24 cellular contexts compared by ENCODE assay signal in the genomic region with DNA sequence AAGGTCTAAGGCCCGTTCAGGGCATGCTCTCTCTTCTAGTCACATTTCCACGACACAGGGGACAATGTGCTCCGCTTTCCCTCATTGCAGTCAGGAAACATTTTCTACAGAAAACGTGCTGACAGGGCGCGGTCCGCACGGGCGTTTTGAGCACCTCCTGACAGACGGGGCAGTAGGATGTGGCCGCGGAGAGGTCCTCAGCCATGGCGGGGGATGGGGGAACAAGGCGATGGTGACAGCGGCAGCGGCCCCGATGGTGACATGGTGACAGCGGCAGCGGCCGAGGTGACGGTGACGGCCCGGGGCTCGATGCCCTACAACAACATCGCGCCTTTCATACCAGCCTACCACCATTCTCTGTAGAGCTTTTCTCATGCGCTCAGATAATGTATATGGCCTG. TPM values are rescaled to one million over a fixed set of nuclear protein-coding genes. Genes with fewer than 3 reads are reported as not detected.
DNase-seq lines count a peak whose midpoint lies in the region; ATAC-seq, FAIRE-seq and TF ChIP-seq lines count a peak whose summit lies in the region.
"Had no signal": no experiment of that assay in that cellular context is flagged by ENCODE, and none has a peak within 500 bp of the region (broad histone marks: within the 10 kb centered on the region; RNA-seq: fewer than 3 reads in every experiment).

No MANE protein-coding gene starts in this region.

- H3K4me1 ChIP-seq in HepG2 (ENCODE audit: insufficient read depth, low read length) (peaks cover 20% of the 10 kb centered on the region), right lobe of liver (peaks cover 0 to 13% (median 3%) of the 10 kb centered on the region in 4 donors), endodermal cell (ENCODE audit: control insufficient read depth, insufficient read depth, low read length) (no peaks in the 10 kb centered on the region), mesenchymal stem cell (ENCODE audit: control insufficient read depth, insufficient read depth, low read depth, low read length) (peaks cover 2% of the 10 kb centered on the region), aorta (ENCODE audit: control insufficient read depth in 1 of 2, insufficient read depth in 2 of 2, low read length in 2 of 2) (no peaks in the 10 kb centered on the region), GM23248 (ENCODE audit: insufficient read depth) (peaks cover 16% of the 10 kb centered on the region; the same call in 1 of the 2 replicates)
- H3K4me1 ChIP-seq: breast epithelium had no signal

- no peak overlapping the region for H2BK5ac ChIP-seq in mesenchymal stem cell (ENCODE audit: low read depth, low read length, poor library complexity, severe bottlenecking)

- H3K4me2 ChIP-seq in HepG2 (ENCODE audit: low read depth, low read length) (no peak overlapping the region), mesenchymal stem cell (ENCODE audit: low read length, poor library complexity, severe bottlenecking) (no peak overlapping the region), GM23248 (ENCODE audit: unreplicated experiment) (no peak overlapping the region)
- H3K4me2 ChIP-seq: A549, BLaER1 had no signal

- 0 out of 2 replicates have a peak, but pooled peaks cover 11% of the 10 kb centered on the region for H3F3A ChIP-seq in GM23248 (ENCODE audit: insufficient read depth)

- H3K4me3 Mint-ChIP-seq in endodermal cell = peak overlapping the region; percentile 94
- no peak overlapping the region for H3K4me3 Mint-ChIP-seq in activated CD8-positive, alpha-beta T cell treated with anti-CD3 and anti-CD28 coated beads, Interleukin-2, amount 10 ng/mL, durations not matched to agents 7 days and 5 days
- H3K4me3 Mint-ChIP-seq: T-helper 2 cell treated with Interferon-gamma antibody and Interleukin-4, amounts not matched to agents 5 μg/mL and 100 μg/mL, for 36 hours had no signal

- H3K79me1 ChIP-seq in mesenchymal stem cell (replicated peaks; ENCODE audit: low read length, poor library complexity, severe bottlenecking) = peaks cover 16% of the 10 kb centered on the region

- H4K91ac ChIP-seq in mesenchymal stem cell (ENCODE audit: low read length) = peak overlapping the region; percentile 72

- FAIRE-seq in HepG2 (lab: Jason Lieb, UNC) = no peak
- FAIRE-seq: endothelial cell of umbilical vein had no signal

- 98% methylated on average over 27 of the region's 27 CpGs for WGBS in HepG2 (ENCODE audit: low lambda C conversion rate)
- WGBS in right lobe of liver (ENCODE audit: insufficient coverage, low coverage, low lambda C conversion rate, missing lambda C conversion rate) = 72% methylated on average over 13 of the region's 27 CpGs
- 93 to 95% methylated on average over 19 to 27 of the region's 27 CpGs for WGBS in endodermal cell (ENCODE audit: insufficient coverage in 1 of 2, insufficient read length in 1 of 2), 2 experiments
- WGBS in mesenchymal stem cell = 96% methylated on average over 27 of the region's 27 CpGs
- WGBS in aorta, 2 donors = 87 to 89% methylated on average over 27 of the region's 27 CpGs
- 88 to 92% methylated on average over 25 to 27 of the region's 27 CpGs for WGBS in GM23248 (ENCODE audit: low coverage in 1 of 2, low lambda C conversion rate in 2 of 2, missing lambda C conversion rate in 2 of 2), 2 experiments

- no peak overlapping the region for H3K23ac ChIP-seq in mesenchymal stem cell (ENCODE audit: low read length in 2 of 2)

- no peak overlapping the region for H2BK15ac ChIP-seq in mesenchymal stem cell (ENCODE audit: low read depth, poor library complexity, severe bottlenecking)

- H3K9ac ChIP-seq in HepG2 (ENCODE audit: insufficient read depth, low read depth, low read length) (no peak overlapping the region), endodermal cell (ENCODE audit: extremely low read depth, low read length, poor library complexity, severe bottlenecking) (no peak overlapping the region), mesenchymal stem cell (ENCODE audit: low read length) (no peak overlapping the region), GM23248 (no peak overlapping the region)
- H3K9ac ChIP-seq: BLaER1 had no signal

- no peaks in the 10 kb centered on the region for H4K20me1 ChIP-seq in HepG2 (ENCODE audit: insufficient read depth, low read length)
- H4K20me1 ChIP-seq in GM23248 (ENCODE audit: insufficient read depth) = no peaks in the 10 kb centered on the region
- H4K20me1 ChIP-seq: BLaER1 had no signal

- H4K8ac ChIP-seq in mesenchymal stem cell (ENCODE audit: low read length) = no peak overlapping the region

- H3K27ac ChIP-seq in HepG2 (ENCODE audit: extremely low read length, insufficient read depth, low read length) (no peak overlapping the region), right lobe of liver (no peak overlapping the region), endodermal cell (ENCODE audit: low read depth, low read length) (no peak overlapping the region), mesenchymal stem cell (ENCODE audit: low read length, poor library complexity, severe bottlenecking) (no peak overlapping the region), aorta (ENCODE audit: low read depth in 1 of 2, low read length in 2 of 2) (no peak overlapping the region), GM23248 (no peak overlapping the region)
- H3K27ac ChIP-seq: A549, BLaER1, hepatocyte, lower lobe of right lung had no signal

- peaks cover 2% of the 10 kb centered on the region for H3K79me2 ChIP-seq in HepG2 (ENCODE audit: insufficient read depth, low read length)
- peaks cover 80% of the 10 kb centered on the region for H3K79me2 ChIP-seq in GM23248 (ENCODE audit: insufficient read depth)

- no TSS peak for BruUV-seq in HepG2 (replicated peaks; lab: Mats Ljungman, UMichigan)

- no peak overlapping the region for H2AFZ ChIP-seq in HepG2 (ENCODE audit: low read length)
- H2AFZ ChIP-seq in mesenchymal stem cell (ENCODE audit: low read depth, low read length) = no peak overlapping the region
- no peak overlapping the region for H2AFZ ChIP-seq in GM23248
- H2AFZ ChIP-seq: hepatocyte had no signal

- H3K4me3 ChIP-seq in HepG2 (replicated peaks in 1 of 3; ENCODE audit: insufficient read depth in 1 of 3, low read depth in 2 of 3, low read length in 3 of 3) (no peak overlapping the region), right lobe of liver (no peak overlapping the region), endodermal cell (ENCODE audit: low read length) (peak overlapping the region; percentile 99), mesenchymal stem cell (ENCODE audit: insufficient read depth in 1 of 2, low read depth in 1 of 2, low read length in 2 of 2) (no peak overlapping the region), aorta (ENCODE audit: low read length in 2 of 2) (no peak overlapping the region), GM23248 (no peak overlapping the region)
- H3K4me3 ChIP-seq: A549, BLaER1, hepatocyte, lower lobe of right lung had no signal

- no peaks in the 10 kb centered on the region for H3K36me3 ChIP-seq in HepG2 (replicated peaks in 1 of 2; ENCODE audit: control insufficient read depth in 1 of 2, insufficient read depth in 2 of 2, low read length in 2 of 2)
- no peaks in the 10 kb centered on the region for H3K36me3 ChIP-seq in right lobe of liver
- H3K36me3 ChIP-seq in endodermal cell (ENCODE audit: control insufficient read depth, insufficient read depth, low read length) = peaks cover 42% of the 10 kb centered on the region
- peaks cover 0 to 3% of the 10 kb centered on the region in 2 experiments for H3K36me3 ChIP-seq in mesenchymal stem cell (ENCODE audit: control insufficient read depth in 1 of 2, insufficient read depth in 2 of 2, low read depth in 1 of 2, low read length in 2 of 2)
- peaks cover 0 to 2% of the 10 kb centered on the region in 2 donors for H3K36me3 ChIP-seq in aorta (ENCODE audit: control insufficient read depth in 1 of 2, insufficient read depth in 2 of 2, low read length in 1 of 2)
- no peaks in the 10 kb centered on the region for H3K36me3 ChIP-seq in GM23248 (ENCODE audit: low read depth)
- H3K36me3 ChIP-seq: BLaER1, breast epithelium, lower lobe of right lung had no signal

- H2BK12ac ChIP-seq in mesenchymal stem cell (ENCODE audit: low read length in 2 of 2) = no peak overlapping the region

- peaks cover 39% of the 10 kb centered on the region for H3K4me1 Mint-ChIP-seq in endodermal cell
- H3K4me1 Mint-ChIP-seq in activated CD8-positive, alpha-beta T cell treated with anti-CD3 and anti-CD28 coated beads, Interleukin-2, amount 10 ng/mL, durations not matched to agents 7 days and 5 days (ENCODE audit: low read depth) = peaks cover 42% of the 10 kb centered on the region

- H3K27me3 Mint-ChIP-seq in endodermal cell (ENCODE audit: insufficient read depth) = no peaks in the 10 kb centered on the region
- no peaks in the 10 kb centered on the region for H3K27me3 Mint-ChIP-seq in activated CD8-positive, alpha-beta T cell treated with anti-CD3 and anti-CD28 coated beads, Interleukin-2, amount 10 ng/mL, durations not matched to agents 7 days and 5 days (ENCODE audit: low read depth)

- CTCF ChIA-PET in HepG2 (lab: Yijun Ruan, JAX; ENCODE audit: low intra/inter-chr PET ratio, low total read pairs) = no interaction called here
- CTCF ChIA-PET in activated CD8-positive, alpha-beta T cell treated with anti-CD3 and anti-CD28 coated beads, Interleukin-2, amount 10 ng/mL, durations not matched to agents 7 days and 5 days (lab: Charles Lee) = no interaction called here

- H3K14ac ChIP-seq in mesenchymal stem cell (ENCODE audit: low read length in 2 of 2) = no peak overlapping the region

- H3K4ac ChIP-seq in mesenchymal stem cell (ENCODE audit: low read depth in 1 of 2, low read length in 2 of 2) = no peak overlapping the region

- no peak overlapping the region for H3K27ac Mint-ChIP-seq in endodermal cell
- no peak overlapping the region for H3K27ac Mint-ChIP-seq in activated CD8-positive, alpha-beta T cell treated with anti-CD3 and anti-CD28 coated beads, Interleukin-2, amount 10 ng/mL, durations not matched to agents 7 days and 5 days
- H3K27ac Mint-ChIP-seq: T-helper 2 cell treated with Interferon-gamma antibody and Interleukin-4, amounts not matched to agents 5 μg/mL and 100 μg/mL, for 36 hours had no signal

- no peak overlapping the region for H2BK120ac ChIP-seq in mesenchymal stem cell (ENCODE audit: low read depth, low read length)

- H3K9me3 ChIP-seq in HepG2 (ENCODE audit: low read length) = no peaks in the 10 kb centered on the region
- no peaks in the 10 kb centered on the region for H3K9me3 ChIP-seq in right lobe of liver
- H3K9me3 ChIP-seq in endodermal cell (ENCODE audit: control insufficient read depth, low read length) = peaks cover 5% of the 10 kb centered on the region
- no peaks in the 10 kb centered on the region for H3K9me3 ChIP-seq in mesenchymal stem cell (ENCODE audit: control insufficient read depth, low read length)
- no peaks in the 10 kb centered on the region for H3K9me3 ChIP-seq in aorta (ENCODE audit: control insufficient read depth, low read length)
- no peaks in the 10 kb centered on the region for H3K9me3 ChIP-seq in GM23248 (ENCODE audit: low read depth)
- H3K9me3 ChIP-seq: A549, BLaER1, breast epithelium, lower lobe of right lung had no signal

- POLR2A ChIA-PET in HepG2 (lab: Yijun Ruan, JAX) = no interaction called here
- POLR2A ChIA-PET in activated CD8-positive, alpha-beta T cell treated with anti-CD3 and anti-CD28 coated beads, Interleukin-2, amount 10 ng/mL, durations not matched to agents 7 days and 5 days (lab: Charles Lee) = no interaction called here

- ATAC-seq in HepG2 (no peak), right lobe of liver (no peak), aorta (ENCODE audit: low FRiP score) (no peak)
- ATAC-seq in activated CD8-positive, alpha-beta T cell treated with anti-CD3 and anti-CD28 coated beads, Interleukin-2, amount 10 ng/mL, durations not matched to agents 7 days and 5 days = no peak
- ATAC-seq: A549, HCT116, lower lobe of right lung had no signal

- peaks cover 33% of the 10 kb centered on the region for H3K36me3 Mint-ChIP-seq in endodermal cell (ENCODE audit: low read depth)
- peaks cover 33% of the 10 kb centered on the region for H3K36me3 Mint-ChIP-seq in activated CD8-positive, alpha-beta T cell treated with anti-CD3 and anti-CD28 coated beads, Interleukin-2, amount 10 ng/mL, durations not matched to agents 7 days and 5 days (ENCODE audit: low read depth)

- no peak overlapping the region for H2AK5ac ChIP-seq in mesenchymal stem cell (ENCODE audit: low read length, severe bottlenecking)

- TF ChIP-seq CTCF in HepG2 (CRISPR knock-in tag; IDR thresholded peaks at IDR 0.05) (no peak), right lobe of liver (IDR thresholded peaks at IDR 0.05) (no peak), endodermal cell (conservative IDR thresholded peaks at IDR 0.05) (no peak)

- TF ChIP-seq EP300 in HepG2 (IDR thresholded peaks at IDR 0.05; ENCODE audit: low read depth in 2 of 2, low read length in 2 of 2) = no peak
- TF ChIP-seq EP300 in HepG2 (CRISPR knock-in tag; IDR thresholded peaks at IDR 0.05; ENCODE audit: borderline replicate concordance) = no peak

- H3K27me3 ChIP-seq in HepG2 (ENCODE audit: control insufficient read depth in 1 of 2, insufficient read depth in 2 of 2, low read length in 2 of 2) (no peaks in the 10 kb centered on the region), right lobe of liver (no peaks in the 10 kb centered on the region), endodermal cell (ENCODE audit: control insufficient read depth, insufficient read depth, low read length, poor library complexity, severe bottlenecking) (no peaks in the 10 kb centered on the region), mesenchymal stem cell (ENCODE audit: control insufficient read depth in 1 of 2, insufficient read depth in 1 of 2, low read length in 2 of 2) (no peaks in the 10 kb centered on the region), aorta (ENCODE audit: control insufficient read depth in 1 of 2, insufficient read depth in 2 of 2, low read length in 1 of 2) (no peaks in the 10 kb centered on the region), GM23248 (replicated peaks; ENCODE audit: insufficient read depth) (no peaks in the 10 kb centered on the region)
- H3K27me3 ChIP-seq: BLaER1, breast epithelium, hepatocyte had no signal

- TF ChIP-seq RAD21 in HepG2 (CRISPR knock-in tag; IDR thresholded peaks at IDR 0.05) = no peak

- H3K9me3 Mint-ChIP-seq in endodermal cell = no peaks in the 10 kb centered on the region
- H3K9me3 Mint-ChIP-seq in activated CD8-positive, alpha-beta T cell treated with anti-CD3 and anti-CD28 coated beads, Interleukin-2, amount 10 ng/mL, durations not matched to agents 7 days and 5 days (ENCODE audit: insufficient read depth) = no peaks in the 10 kb centered on the region
- H3K9me3 Mint-ChIP-seq: T-helper 2 cell treated with Interferon-gamma antibody and Interleukin-4, amounts not matched to agents 5 μg/mL and 100 μg/mL, for 36 hours had no signal

- in situ Hi-C loops in HepG2 (cut with HindIII; ENCODE audit: extremely low pct_ligation_motif_present, low pct_unique_long_range_greater_than_20kb) = no loop called here
- in situ Hi-C loops in GM23248 (cut with MboI) = no loop called here

- no peak overlapping the region for H3K18ac ChIP-seq in mesenchymal stem cell (ENCODE audit: low read depth in 1 of 2, low read length in 2 of 2)

- TF ChIP-seq POLR2A in HepG2 (IDR thresholded peaks at IDR 0.05; ENCODE audit: insufficient read depth in 1 of 2, low read depth in 2 of 2, low read length in 2 of 2) (no peak), right lobe of liver (IDR thresholded peaks at IDR 0.05) (no peak)

- intact Hi-C loops in HepG2 (cut with micrococcal nuclease; ENCODE audit: unreplicated experiment) (no loop called here), right lobe of liver (cut with DNase I) (no loop called here), aorta (cut with DNase I) (loop anchor here (10.0 kb wide), 2 partner anchors 144 to 186 kb away; no protein-coding TSS in a partner anchor)

- DNase-seq in HepG2 (ENCODE audit: low spot score) (no peak), right lobe of liver (no peak), endodermal cell (no peak), mesenchymal stem cell (no peak), aorta (peak; percentile 50 to 77), GM23248 (no peak), NOMO-1 (lab: John Stamatoyannopoulos, UW; ENCODE audit: unreplicated experiment in 2 of 2) (no peak)
- no peak for DNase-seq in activated CD8-positive, alpha-beta T cell treated with anti-CD3 and anti-CD28 coated beads, Interleukin-2, amount 10 ng/mL, durations not matched to agents 7 days and 5 days
- DNase-seq: activated CD4-positive, alpha-beta T cell treated with anti-CD3 and anti-CD28 coated beads, Interleukin-2, amount 50 U/mL, for 4 hours; activated effector memory CD4-positive, alpha-beta T cell treated with anti-CD3 and anti-CD28 coated beads, Interleukin-2, amount 50 U/mL, for 16 hours; KG1; lower lobe of right lung; MV-4-11; NCI-H1694; NCI-H526 treated with DMSO at 0.1 percent for 48 hours; RPMI8226; stimulated activated CD4-positive, alpha-beta T cell treated with anti-CD3 and anti-CD28 coated beads, Interleukin-12 subunit alpha, Interleukin-12 subunit beta, amount 100 ng/mL, for 4 hours had no signal

- no peaks in the 10 kb centered on the region for H3K9me2 ChIP-seq in GM23248 (ENCODE audit: insufficient read depth)

RNA-seq across cellular contexts. Expression of a gene that starts 4.1 kb away (rescaled TPM):
- 5.2 and 7.3 TPM in 2 replicates for total RNA-seq in HepG2 (2016; rRNA removed; fragmentation: Illumina TruSeq; extraction: Trizol)
- total RNA-seq in HepG2 (2016; cell fraction: cytosol; rRNA removed; fragmentation: Illumina TruSeq; extraction: Trizol; ENCODE audit: low read depth) = 5.0 and 6.0 TPM in 2 replicates
- total RNA-seq in HepG2 (2016; cell fraction: insoluble cytoplasmic fraction; rRNA removed; fragmentation: Illumina TruSeq; extraction: Trizol) = 4.9 and 6.7 TPM in 2 replicates
- 5.1 and 5.2 TPM in 2 replicates for total RNA-seq in HepG2 (2016; cell fraction: membrane; rRNA removed; fragmentation: Illumina TruSeq; extraction: Trizol)
- 6.7 and 7.7 TPM in 2 replicates for total RNA-seq in HepG2 (2016; cell fraction: nucleus; rRNA removed; fragmentation: Illumina TruSeq; extraction: Trizol)
- 12.1 and 13.3 TPM in 2 replicates for polyA plus RNA-seq in HepG2 (2011; rRNA removed)
- 10.1 and 15.8 TPM in 2 replicates for polyA plus RNA-seq in HepG2 (2011; cell fraction: cytosol; rRNA removed)
- polyA plus RNA-seq in HepG2 (2011; cell fraction: nucleus; rRNA removed) = 4.3 and 6.7 TPM in 2 replicates
- polyA plus RNA-seq in HepG2 (2012) = 6.0 and 7.3 TPM in 2 replicates
- polyA plus RNA-seq in HepG2 (2016; cell fraction: cytosol; fragmentation: Illumina TruSeq; extraction: Trizol; ENCODE audit: low read depth) = 3.4 and 4.9 TPM in 2 replicates
- polyA plus RNA-seq in HepG2 (2016; cell fraction: insoluble cytoplasmic fraction; fragmentation: Illumina TruSeq; extraction: Trizol; ENCODE audit: low read depth) = 6.3 and 7.1 TPM in 2 replicates
- polyA plus RNA-seq in HepG2 (2016; cell fraction: membrane; fragmentation: Illumina TruSeq; extraction: Trizol; ENCODE audit: low read depth) = 3.3 and 4.3 TPM in 2 replicates
- 10.3 and 13.9 TPM in 2 replicates for polyA plus RNA-seq in HepG2 (2016; cell fraction: nucleus; fragmentation: Illumina TruSeq; extraction: Trizol; ENCODE audit: insufficient read depth, low read depth)
- polyA minus RNA-seq in HepG2 (2011; rRNA and poly(A)+ RNA removed; ENCODE audit: low replicate concordance) = 9.0 and 9.6 TPM in 2 replicates
- 8.2 and 9.3 TPM in 2 replicates for polyA minus RNA-seq in HepG2 (2011; cell fraction: cytosol; rRNA and poly(A)+ RNA removed)
- polyA minus RNA-seq in HepG2 (2011; cell fraction: nucleus; rRNA and poly(A)+ RNA removed) = 7.9 and 9.8 TPM in 2 replicates
- 100 to 1,000 TPM in 2 of 6 experiments, 10 to 100 TPM in 4; 23.3 to 145 (median 36.0) TPM for total RNA-seq in right lobe of liver
- total RNA-seq in endodermal cell = 100 to 1,000 TPM in 1 of 2 donors, 10 to 100 TPM in 1; 29.0 to 100 TPM
- 30.1 TPM for polyA plus RNA-seq in endodermal cell (2013, experiment 1 of 2)
- polyA plus RNA-seq in endodermal cell (2013, experiment 2 of 2) = 26.8 TPM
- polyA plus RNA-seq in mesenchymal stem cell (2013, experiment 1 of 2) = 45.6 TPM
- polyA plus RNA-seq in mesenchymal stem cell (2013, experiment 2 of 2) = 48.1 TPM
- total RNA-seq in aorta = 100 to 1,000 TPM; 127 to 214 TPM
- polyA plus RNA-seq in aorta = 100 to 1,000 TPM; 104 to 535 TPM
- total RNA-seq in activated CD8-positive, alpha-beta T cell treated with anti-CD3 and anti-CD28 coated beads, Interleukin-2, amount 10 ng/mL, durations not matched to agents 7 days and 5 days = 10 to 100 TPM; 27.0 to 27.2 TPM
- total RNA-seq in GM23248 (2014; rRNA removed; shearing (Covaris generic)) = 65.1 and 78.6 TPM in 2 replicates
- polyA plus RNA-seq in GM23248 (2016; fragmentation: Nextera tagmentation; extraction: Ambion mirVana) = 58.1 and 63.5 TPM in 2 replicates

Comparison
In these comparisons a context has a peak if more than half of its experiments do, and no peak if none do; other contexts are left out.
1. DNase-seq: peak in aorta (2 of 2); none in HepG2 (single experiment), right lobe of liver (0 of 3), endodermal cell (single experiment), mesenchymal stem cell (single experiment), activated CD8-positive, alpha-beta T cell treated with anti-CD3 and anti-CD28 coated beads, Interleukin-2, amount 10 ng/mL, durations not matched to agents 7 days and 5 days (single experiment), GM23248 (single experiment) and NOMO-1 (0 of 2).
2. intact Hi-C loops: an anchor here in aorta (10.0 kb wide); none called in HepG2 and right lobe of liver.